ENCODE assay signal across 1 cellular context in genomic region chr15:40569139-40569953, GRCh38.
A peak's percentile ranks its signal among the peaks of the same experiment; 100 is the strongest.
TF ChIP-seq lines count a peak whose summit lies in the region.

Gene RPUSD2 (plus strand): TSS chr15:40569299. CDS start chr15:40569338, 39 bp downstream.

TF ChIP-seq in GM12878, 131 proteins besides CTCF, POLR2A, EP300 and RAD21 (continued from another document and continues in another):
- TF ChIP-seq ZBTB11 (CRISPR knock-in tag; IDR thresholded peaks at IDR 0.05) (no peak), MXI1 (IDR thresholded peaks at IDR 0.05; ENCODE audit: low read depth, low read length) (peak; percentile 97), HDAC6 (IDR thresholded peaks at IDR 0.05; ENCODE audit: unreplicated experiment) (no peak), TCF7 (IDR thresholded peaks at IDR 0.05; ENCODE audit: borderline replicate concordance) (no peak), TARDBP (IDR thresholded peaks at IDR 0.05; ENCODE audit: borderline replicate concordance) (0 out of 2 replicates have a peak, but pooled peaks have one; percentile 75), CBFB (IDR thresholded peaks at IDR 0.05; ENCODE audit: low read depth) (peak; percentile 86), FOXK2 (IDR thresholded peaks at IDR 0.05) (no peak), CHD4 (IDR thresholded peaks at IDR 0.05) (no peak), SMAD5 (IDR thresholded peaks at IDR 0.05; ENCODE audit: low read depth) (peak; percentile 88), MTA3 (IDR thresholded peaks at IDR 0.05; ENCODE audit: borderline replicate concordance, low read length) (no peak), CEBPZ (IDR thresholded peaks at IDR 0.05; ENCODE audit: low read depth, low read length) (no peak), SIX5 (IDR thresholded peaks at IDR 0.05; ENCODE audit: low read depth, low read length, severe bottlenecking) (no peak), ZBTB33 (IDR thresholded peaks at IDR 0.05) (no peak), NR2C1 (IDR thresholded peaks at IDR 0.05) (no peak), CREB1 (IDR thresholded peaks at IDR 0.05; ENCODE audit: low read depth) (peak; percentile 99), NFXL1 (IDR thresholded peaks at IDR 0.05; ENCODE audit: borderline replicate concordance) (no peak), PKNOX1 (IDR thresholded peaks at IDR 0.05) (no peak), HCFC1 (IDR thresholded peaks at IDR 0.05; ENCODE audit: low read length) (peak; percentile 70), TAF1 (IDR thresholded peaks at IDR 0.05; ENCODE audit: borderline replicate concordance, low read depth, low read length) (peak; percentile 69; the same call in 1 of the 2 replicates), ATF2 (IDR thresholded peaks at IDR 0.05; ENCODE audit: low read length) (no peak), HDAC2 (IDR thresholded peaks at IDR 0.05) (no peak), RB1 (IDR thresholded peaks at IDR 0.05; ENCODE audit: borderline replicate concordance) (peak; percentile 82; the same call in 1 of the 2 replicates), E4F1 (IDR thresholded peaks at IDR 0.05; ENCODE audit: borderline replicate concordance, partially characterized antibody) (no peak), SP1 (IDR thresholded peaks at IDR 0.05; ENCODE audit: low read depth, low read length) (peak; percentile 65), RUNX3 (IDR thresholded peaks at IDR 0.05; ENCODE audit: low read length) (peak; percentile 86), CEBPB (IDR thresholded peaks at IDR 0.05; ENCODE audit: borderline replicate concordance in 1 of 2, low read depth in 2 of 2, low read length in 2 of 2) (no peak), TCF3 (IDR thresholded peaks at IDR 0.05; ENCODE audit: borderline replicate concordance, insufficient read depth, low read depth, low read length) (no peak), KAT2A (conservative IDR thresholded peaks at IDR 0.05; ENCODE audit: control insufficient read depth, low read depth, low read length) (no peak), POU2F2 (IDR thresholded peaks at IDR 0.05; ENCODE audit: borderline replicate concordance, low read depth, low read length) (peak; percentile 59; the same call in 1 of the 3 replicates), CBX5 (IDR thresholded peaks at IDR 0.05; ENCODE audit: low read depth) (no peak), SMAD1 (IDR thresholded peaks at IDR 0.05; ENCODE audit: low read depth, partially characterized antibody) (no peak), PRDM15 (CRISPR knock-in tag; IDR thresholded peaks at IDR 0.05) (no peak), YBX1 (IDR thresholded peaks at IDR 0.05) (no peak), FOS (IDR thresholded peaks at IDR 0.05; ENCODE audit: borderline replicate concordance, extremely low read depth, insufficient read length) (no peak), HDGF (IDR thresholded peaks at IDR 0.05) (peak; percentile 50; the same call in 1 of the 2 replicates), ZNF687 (IDR thresholded peaks at IDR 0.05) (no peak), ZNF274 (IDR thresholded peaks at IDR 0.05; ENCODE audit: insufficient read depth, insufficient read length) (no peak), IKZF2 (IDR thresholded peaks at IDR 0.05) (no peak), SRF (IDR thresholded peaks at IDR 0.05; ENCODE audit: low read depth in 2 of 2, low read length in 2 of 2) (peak in 1 of 2 experiments; percentile 81; a peak in 2 of 4 replicates), RBBP5 (conservative IDR thresholded peaks at IDR 0.05) (no peak)
